In the genomic region with DNA sequence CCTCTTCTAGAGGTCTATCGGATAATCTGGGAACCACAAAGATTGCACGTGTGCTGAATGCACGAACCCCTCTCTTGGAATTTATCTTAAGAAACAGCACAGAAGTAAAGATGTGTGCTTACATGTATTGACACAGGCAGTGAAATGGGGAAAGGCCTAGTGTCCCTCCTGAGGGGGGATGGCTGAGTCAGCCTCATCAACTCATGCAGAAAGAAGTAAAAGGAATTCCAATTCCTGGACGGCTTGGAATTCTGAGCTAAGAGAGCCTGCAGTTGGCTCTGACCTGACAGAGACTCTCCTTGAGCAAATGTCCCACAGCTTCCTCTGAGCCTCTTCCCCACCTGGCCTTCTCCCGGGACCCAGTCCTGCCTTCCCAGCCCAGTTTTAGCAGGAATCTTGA, we compare ENCODE assay signal across 22 cellular contexts.
"Had no signal": no experiment of that assay in that cellular context is flagged by ENCODE, and none has a peak within 500 bp of the region (broad histone marks: within the 10 kb centered on the region; RNA-seq: fewer than 3 reads in every experiment).

No MANE protein-coding gene starts in this region.

- H3K27ac Mint-ChIP-seq: nephron progenitor cell, T-helper 17 cell had no signal

- H3K4me1 Mint-ChIP-seq: T-helper 17 cell had no signal

- H3K27me3 ChIP-seq: breast epithelium, esophagus muscularis mucosa, left lung, tibial nerve, uterus had no signal

- H3K36me3 ChIP-seq: breast epithelium, esophagus muscularis mucosa, left lung, prostate gland, tibial nerve, uterus had no signal

- DNase-seq: activated CD4-positive, alpha-beta T cell treated with anti-CD3 and anti-CD28 coated beads for 1 hour; activated CD8-positive, alpha-beta memory T cell treated with anti-CD3 and anti-CD28 coated beads for 24 hours; activated CD8-positive, alpha-beta memory T cell treated with anti-CD3 and anti-CD28 coated beads, Interleukin-2, amount 50 U/mL, for 48 hours; activated effector memory CD4-positive, alpha-beta T cell treated with anti-CD3 and anti-CD28 coated beads, Interleukin-2, amount 50 U/mL, for 16 hours; activated naive CD4-positive, alpha-beta T cell treated with anti-CD3 and anti-CD28 coated beads, Interleukin-2, amount 50 U/mL, for 16 hours; activated T-cell treated with anti-CD3 and anti-CD28 coated beads, Interleukin-2, amount 50 U/mL, for 48 hours; aorta; cortex of kidney; effector CD4-positive, alpha-beta T cell; left lung; mammary epithelial cell; nephron progenitor cell; right cardiac atrium; stimulated activated CD4-positive, alpha-beta T cell treated with anti-CD3 and anti-CD28 coated beads, Interleukin-2, amount 100 ng/mL, for 24 hours; stimulated activated naive CD8-positive, alpha-beta T cell treated with anti-CD3 and anti-CD28 coated beads, Interleukin-15, Interleukin-2, amounts not matched to agents 100 U/mL and 50 U/mL, for 24 hours; T-helper 17 cell; uterus had no signal

- H3K4me3 Mint-ChIP-seq: nephron progenitor cell, T-helper 17 cell had no signal

- H3K4me3 ChIP-seq: breast epithelium, esophagus muscularis mucosa, left lung, prostate gland, tibial nerve, uterus had no signal

- H3K27ac ChIP-seq: breast epithelium, esophagus muscularis mucosa, left lung, prostate gland, tibial nerve, uterus, VCaP had no signal

- H3K4me1 ChIP-seq: breast epithelium, esophagus muscularis mucosa, left lung, prostate gland, tibial nerve, uterus had no signal
